ENCODE assay signal across 25 cellular contexts in genomic region chr4:177937051-177937450, GRCh38.
"Had no signal": no experiment of that assay in that cellular context is flagged by ENCODE, and none has a peak within 500 bp of the region (broad histone marks: within the 10 kb centered on the region; RNA-seq: fewer than 3 reads in every experiment).

No MANE protein-coding gene starts in this region.

- H3K4me3 Mint-ChIP-seq: natural killer cell; neural crest cell; stimulated activated naive B cell treated with anti-CD40 and anti-IgM and Interleukin-4, amounts not matched to agents 10 μg/mL and 1 μg/mL and 100 μg/mL, for 72 hours; stimulated activated naive CD8-positive, alpha-beta T cell treated with anti-CD3 and anti-CD28 coated beads, Interleukin-15, amount 100 ng/mL, for 72 hours had no signal

- H3K36me3 Mint-ChIP-seq: natural killer cell; stimulated activated naive B cell treated with anti-CD40 and anti-IgM and Interleukin-4, amounts not matched to agents 10 μg/mL and 1 μg/mL and 100 μg/mL, for 72 hours had no signal

- H3K4me1 Mint-ChIP-seq: natural killer cell; neural crest cell; stimulated activated naive B cell treated with anti-CD40 and anti-IgM and Interleukin-4, amounts not matched to agents 10 μg/mL and 1 μg/mL and 100 μg/mL, for 72 hours; stimulated activated naive CD8-positive, alpha-beta T cell treated with anti-CD3 and anti-CD28 coated beads, Interleukin-15, amount 100 ng/mL, for 72 hours had no signal

- H3K36me3 ChIP-seq: heart right ventricle, ovary, spleen, tibial nerve, upper lobe of right lung, vagina had no signal

- H3K4me1 ChIP-seq: heart right ventricle, spleen, testis, tibial nerve, upper lobe of right lung, vagina had no signal

- H3K4me3 ChIP-seq: dorsolateral prefrontal cortex, heart right ventricle, mucosa of descending colon, ovary, spleen, testis, tibial nerve, upper lobe of right lung, vagina had no signal

- H3K27me3 ChIP-seq: dorsolateral prefrontal cortex, heart right ventricle, ovary, spleen, testis, tibial nerve, upper lobe of right lung, vagina had no signal

- DNase-seq: cortex of kidney; dorsolateral prefrontal cortex; effector CD8-positive, alpha-beta T cell; heart right ventricle; hypothalamus; mammary epithelial cell; mucosa of descending colon; natural killer cell; nucleus accumbens; ovary; spleen; stimulated activated CD4-positive, alpha-beta T cell treated with anti-CD3 and anti-CD28 coated beads, Interleukin-15, amount 100 ng/mL, for 24 hours; stimulated activated CD4-positive, alpha-beta T cell treated with anti-CD3 and anti-CD28 coated beads, Interleukin-1b, Interleukin-23, amount 100 ng/mL, for 48 hours; stimulated activated CD4-positive, alpha-beta T cell treated with anti-CD3 and anti-CD28 coated beads, Interleukin-4, amount 100 ng/mL, for 24 hours; stimulated activated naive B cell treated with anti-CD40 and anti-IgM and Interleukin-4, amounts not matched to agents 10 μg/mL and 1 μg/mL and 100 μg/mL, for 72 hours; stimulated activated naive CD8-positive, alpha-beta T cell treated with anti-CD3 and anti-CD28 coated beads, Interleukin-15, amount 100 ng/mL, for 72 hours; testis; upper lobe of right lung had no signal

- ATAC-seq: esophagus mucosa; heart right ventricle; left lobe of liver; mucosa of descending colon; natural killer cell; sciatic nerve; stimulated activated naive B cell treated with anti-CD40 and anti-IgM and Interleukin-4, amounts not matched to agents 10 μg/mL and 1 μg/mL and 100 μg/mL, for 72 hours; stimulated activated naive CD8-positive, alpha-beta T cell treated with anti-CD3 and anti-CD28 coated beads, Interleukin-15, amount 100 ng/mL, for 72 hours; upper lobe of right lung had no signal

- H3K9me3 Mint-ChIP-seq: stimulated activated naive CD8-positive, alpha-beta T cell treated with anti-CD3 and anti-CD28 coated beads, Interleukin-15, amount 100 ng/mL, for 72 hours had no signal

- H3K27ac ChIP-seq: dorsolateral prefrontal cortex, heart right ventricle, ovary, spleen, testis, tibial nerve, upper lobe of right lung, vagina had no signal

- H3K27ac Mint-ChIP-seq: natural killer cell; progenitor cell of endocrine pancreas; stimulated activated naive B cell treated with anti-CD40 and anti-IgM and Interleukin-4, amounts not matched to agents 10 μg/mL and 1 μg/mL and 100 μg/mL, for 72 hours; stimulated activated naive CD8-positive, alpha-beta T cell treated with anti-CD3 and anti-CD28 coated beads, Interleukin-15, amount 100 ng/mL, for 72 hours had no signal

- H3K9me3 ChIP-seq: mucosa of descending colon, ovary, testis, tibial nerve, upper lobe of right lung, vagina had no signal

- H3K27me3 Mint-ChIP-seq: progenitor cell of endocrine pancreas; stimulated activated naive B cell treated with anti-CD40 and anti-IgM and Interleukin-4, amounts not matched to agents 10 μg/mL and 1 μg/mL and 100 μg/mL, for 72 hours; stimulated activated naive CD8-positive, alpha-beta T cell treated with anti-CD3 and anti-CD28 coated beads, Interleukin-15, amount 100 ng/mL, for 72 hours had no signal
